9 cellular contexts compared by ENCODE assay signal in the genomic region with DNA sequence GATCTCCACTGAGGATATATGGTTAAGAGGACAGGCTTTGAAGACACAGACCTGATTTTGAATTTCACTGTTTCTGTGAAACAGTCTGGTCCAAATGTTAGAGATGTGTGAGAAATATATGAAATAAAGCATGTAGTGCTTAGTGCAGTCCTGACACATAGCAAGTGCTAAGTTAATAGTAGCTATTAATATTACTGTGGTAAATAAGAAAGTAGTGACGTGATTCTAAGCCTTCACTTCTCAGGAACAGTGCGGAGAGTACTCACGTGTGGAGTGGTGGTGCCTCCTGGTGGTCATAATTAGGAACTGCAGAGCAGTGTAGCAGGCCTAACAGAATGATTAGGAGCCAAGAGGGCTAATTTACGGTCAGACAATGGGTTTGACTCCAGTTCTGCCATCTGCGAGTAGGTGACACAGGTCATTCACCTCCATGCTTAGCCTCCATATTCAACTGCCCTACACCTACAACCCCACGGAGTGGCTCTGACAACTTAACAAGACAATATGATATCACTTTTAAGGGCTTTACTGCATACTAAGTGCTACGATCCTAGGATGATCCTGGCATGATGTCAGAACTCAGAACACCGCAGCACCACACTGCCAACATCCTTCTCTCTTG.
DNase-seq lines count a peak whose midpoint lies in the region; ATAC-seq, FAIRE-seq and TF ChIP-seq lines count a peak whose summit lies in the region.
"Had no signal": no experiment of that assay in that cellular context is flagged by ENCODE, and none has a peak within 500 bp of the region (broad histone marks: within the 10 kb centered on the region; RNA-seq: fewer than 3 reads in every experiment).

No MANE protein-coding gene starts in this region.

- H3K4me3 Mint-ChIP-seq in activated T-helper 1 cell treated with anti-CD3 and anti-CD28 coated beads, Interleukin-12 subunit alpha, Interleukin-12 subunit beta, Interleukin-2, Interleukin-4 antibody, amounts not matched to agents 30 ng/mL and 10 ng/mL and 1 ng/mL, durations not matched to agents 14 hours and 24 hours and 36 hours: no peak overlapping the region
- H3K4me3 Mint-ChIP-seq: IgD-negative memory B cell had no signal

- H3K27me3 Mint-ChIP-seq in activated T-helper 1 cell treated with anti-CD3 and anti-CD28 coated beads, Interleukin-12 subunit alpha, Interleukin-12 subunit beta, Interleukin-2, Interleukin-4 antibody, amounts not matched to agents 30 ng/mL and 10 ng/mL and 1 ng/mL, durations not matched to agents 14 hours and 24 hours and 36 hours (ENCODE audit: insufficient read depth): peaks cover 4% of the 10 kb centered on the region
- H3K27me3 Mint-ChIP-seq: IgD-negative memory B cell had no signal

- H3K27me3 ChIP-seq in Karpas-422 (ENCODE audit: low read length) (no peaks in the 10 kb centered on the region), thyroid gland (no peaks in the 10 kb centered on the region)

- H3K9ac ChIP-seq in Karpas-422 (ENCODE audit: low read length): no peak overlapping the region

- H4K20me1 ChIP-seq in Karpas-422 (ENCODE audit: insufficient read depth, low read depth, low read length): no peaks in the 10 kb centered on the region

- H3K36me3 ChIP-seq in Karpas-422 (ENCODE audit: insufficient read depth, low read length) (no peaks in the 10 kb centered on the region), thyroid gland (no peaks in the 10 kb centered on the region)

- intact Hi-C loops in activated T-helper 1 cell treated with anti-CD3 and anti-CD28 coated beads, Interleukin-12 subunit alpha, Interleukin-12 subunit beta, Interleukin-2, Interleukin-4 antibody, amounts not matched to agents 30 ng/mL and 10 ng/mL and 1 ng/mL, durations not matched to agents 14 hours and 24 hours and 36 hours (cut with micrococcal nuclease): loop anchor here (1.0 to 5.0 kb wide), 8 partner anchors 11 to 631 kb away; a partner anchor contains a TSS
- intact Hi-C loops in thyroid gland (cut with DNase I): loop anchor here (2.0 to 10.0 kb wide), 3 partner anchors 330 to 633 kb away; no protein-coding TSS in a partner anchor

- no peaks in the 10 kb centered on the region for H3K9me2 ChIP-seq in Karpas-422 (replicated peaks; ENCODE audit: insufficient read depth, low read length)

- H3K4me2 ChIP-seq in Karpas-422 (ENCODE audit: low read depth, low read length, poor library complexity, severe bottlenecking): no peak overlapping the region

- H3K4me3 ChIP-seq in Karpas-422 (ENCODE audit: low read length): no peak overlapping the region
- H3K4me3 ChIP-seq in foreskin fibroblast (ENCODE audit: low read depth in 1 of 2, low read length in 2 of 2): no peak overlapping the region
- no peak overlapping the region for H3K4me3 ChIP-seq in thyroid gland (replicated peaks in 1 of 3)

- H2AFZ ChIP-seq in Karpas-422 (ENCODE audit: low read length): peak overlapping the region; percentile 2; the same call in 1 of the 2 replicates

- H3K9me3 ChIP-seq in Karpas-422 (ENCODE audit: low read length) (no peaks in the 10 kb centered on the region), thyroid gland (no peaks in the 10 kb centered on the region)

- H3K36me3 Mint-ChIP-seq in activated T-helper 1 cell treated with anti-CD3 and anti-CD28 coated beads, Interleukin-12 subunit alpha, Interleukin-12 subunit beta, Interleukin-2, Interleukin-4 antibody, amounts not matched to agents 30 ng/mL and 10 ng/mL and 1 ng/mL, durations not matched to agents 14 hours and 24 hours and 36 hours (ENCODE audit: low read depth): no peaks in the 10 kb centered on the region
- H3K36me3 Mint-ChIP-seq: IgD-negative memory B cell had no signal

- H3K4me1 Mint-ChIP-seq in activated T-helper 1 cell treated with anti-CD3 and anti-CD28 coated beads, Interleukin-12 subunit alpha, Interleukin-12 subunit beta, Interleukin-2, Interleukin-4 antibody, amounts not matched to agents 30 ng/mL and 10 ng/mL and 1 ng/mL, durations not matched to agents 14 hours and 24 hours and 36 hours (ENCODE audit: low read depth): peaks cover 31% of the 10 kb centered on the region

- WGBS in thyroid gland, 2 donors: 21 to 24% methylated on average over 8 of the region's 8 CpGs

- no peaks in the 10 kb centered on the region for H3K9me3 Mint-ChIP-seq in activated T-helper 1 cell treated with anti-CD3 and anti-CD28 coated beads, Interleukin-12 subunit alpha, Interleukin-12 subunit beta, Interleukin-2, Interleukin-4 antibody, amounts not matched to agents 30 ng/mL and 10 ng/mL and 1 ng/mL, durations not matched to agents 14 hours and 24 hours and 36 hours
- H3K9me3 Mint-ChIP-seq: IgD-negative memory B cell had no signal

- DNase-seq in C1 segment of cervical spinal cord (lab: John Stamatoyannopoulos, UW): peak in 10 of 14 donors; percentile 19 to 59 (median 43)
- peak; percentile 94 for DNase-seq in Karpas-422
- DNase-seq in RCC 7860 (ENCODE audit: low spot score): peak; percentile 65
- peak; percentile 55 for DNase-seq in activated T-helper 1 cell treated with anti-CD3 and anti-CD28 coated beads, Interleukin-12 subunit alpha, Interleukin-12 subunit beta, Interleukin-2, Interleukin-4 antibody, amounts not matched to agents 30 ng/mL and 10 ng/mL and 1 ng/mL, durations not matched to agents 14 hours and 24 hours and 36 hours (ENCODE audit: low spot score)
- peak; percentile 61 to 89 for DNase-seq in foreskin fibroblast
- DNase-seq in occipital lobe (lab: John Stamatoyannopoulos, UW): peak; percentile 40
- DNase-seq in thyroid gland: peak; percentile 68 to 73

- ATAC-seq in GM19463 (IDR thresholded peaks at IDR 0.05; ENCODE audit: unreplicated experiment): peak; percentile 63

- TF ChIP-seq POLR2A in thyroid gland (IDR thresholded peaks at IDR 0.05): no peak

- FAIRE-seq in RCC 7860 (lab: Jason Lieb, UNC): peak; percentile 40

- no peak overlapping the region for H3K27ac Mint-ChIP-seq in activated T-helper 1 cell treated with anti-CD3 and anti-CD28 coated beads, Interleukin-12 subunit alpha, Interleukin-12 subunit beta, Interleukin-2, Interleukin-4 antibody, amounts not matched to agents 30 ng/mL and 10 ng/mL and 1 ng/mL, durations not matched to agents 14 hours and 24 hours and 36 hours
- H3K27ac Mint-ChIP-seq: IgD-negative memory B cell had no signal

- H3K27ac ChIP-seq in Karpas-422 (ENCODE audit: low read length) (peak overlapping the region; percentile 48), thyroid gland (no peak overlapping the region)

- peak; percentile 96 for TF ChIP-seq CTCF in foreskin fibroblast (IDR thresholded peaks at IDR 0.05; ENCODE audit: low read depth, low read length)
- TF ChIP-seq CTCF in thyroid gland (IDR thresholded peaks at IDR 0.05): peak; percentile 93 to 97 (median 97)

- no peaks in the 10 kb centered on the region for H3K79me2 ChIP-seq in Karpas-422 (ENCODE audit: low read length)

- H3K4me1 ChIP-seq in Karpas-422 (ENCODE audit: low read length): peaks cover 27% of the 10 kb centered on the region
- H3K4me1 ChIP-seq in thyroid gland: no peaks in the 10 kb centered on the region

Comparison
In these comparisons a context has a peak if more than half of its experiments do, and no peak if none do; other contexts are left out.
1. DNase-seq: peak in every context shown above with its lines; median percentile 94 in Karpas-422; 75 in foreskin fibroblast; 70 in thyroid gland; 65 in RCC 7860; 55 in activated T-helper 1 cell treated with anti-CD3 and anti-CD28 coated beads, Interleukin-12 subunit alpha, Interleukin-12 subunit beta, Interleukin-2, Interleukin-4 antibody, amounts not matched to agents 30 ng/mL and 10 ng/mL and 1 ng/mL, durations not matched to agents 14 hours and 24 hours and 36 hours; 43 in C1 segment of cervical spinal cord; 40 in occipital lobe.